ENCODE assay signal across 12 cellular contexts in genomic region chr10:21978191-21978862, GRCh38. TPM values are rescaled to one million over a fixed set of nuclear protein-coding genes. Genes with fewer than 3 reads are reported as not detected.
DNase-seq lines count a peak whose midpoint lies in the region; ATAC-seq, FAIRE-seq and TF ChIP-seq lines count a peak whose summit lies in the region.
"Had no signal": no experiment of that assay in that cellular context is flagged by ENCODE, and none has a peak within 500 bp of the region (broad histone marks: within the 10 kb centered on the region; RNA-seq: fewer than 3 reads in every experiment).

No MANE protein-coding gene starts in this region.

- H3K18ac ChIP-seq in IMR-90 (ENCODE audit: low read depth, low read length), result no peak overlapping the region; the same call in 1 of the 2 replicates

- TF ChIP-seq CTCF in IMR-90 (conservative IDR thresholded peaks at IDR 0.05; ENCODE audit: low read depth, low read length) (no peak), brain microvascular endothelial cell (IDR thresholded peaks at IDR 0.05; ENCODE audit: low read depth, low read length, missing control alignments) (no peak), keratinocyte (optimal IDR thresholded peaks at IDR 0.05 in 1 of 3, IDR thresholded peaks at IDR 0.05 in 1 of 3, conservative IDR thresholded peaks at IDR 0.05 in 1 of 3; ENCODE audit: extremely low read depth in 1 of 3, insufficient read depth in 2 of 3, low read length in 3 of 3) (no peak)

- intact Hi-C loops in IMR-90 (cut with micrococcal nuclease), result loop anchor here (10.0 kb wide), 1 partner anchor 1124 kb away; no protein-coding TSS in a partner anchor

- CTCF ChIA-PET in IMR-90 (lab: Yijun Ruan, JAX), result interaction anchor here (0.9 to 2.4 kb wide), 2 partner anchors 13 to 247 kb away, joined by 3 to 5 read pairs; no protein-coding TSS in a partner anchor

- H2BK5ac ChIP-seq in IMR-90 (ENCODE audit: low read depth, low read length, poor library complexity, severe bottlenecking), result no peak overlapping the region

- no peaks in the 10 kb centered on the region for H3K27me3 Mint-ChIP-seq in activated naive CD8-positive, alpha-beta T cell treated with anti-CD3 and anti-CD28 coated beads, Interleukin-2, amount 50 U/mL, for 24 hours

- no peak overlapping the region for H3K4ac ChIP-seq in IMR-90 (ENCODE audit: low read depth, low read length)

- H3K27ac ChIP-seq in IMR-90 (ENCODE audit: insufficient read depth, low read length) (no peak overlapping the region), brain microvascular endothelial cell (no peak overlapping the region), keratinocyte (ENCODE audit: control insufficient read depth, insufficient read depth, low read length) (no peak overlapping the region)
- H3K27ac ChIP-seq: cardiac muscle cell, esophagus squamous epithelium had no signal

- no peak overlapping the region for H4K91ac ChIP-seq in IMR-90 (ENCODE audit: insufficient read depth, low read depth, low read length)

- H4K5ac ChIP-seq in IMR-90 (ENCODE audit: low read depth, low read length), result no peak overlapping the region

- H3K36me3 ChIP-seq in IMR-90 (ENCODE audit: control insufficient read depth, insufficient read depth, low read length) (no peaks in the 10 kb centered on the region), brain microvascular endothelial cell (replicated peaks) (no peaks in the 10 kb centered on the region), keratinocyte (ENCODE audit: control insufficient read depth in 2 of 2, extremely low read depth in 1 of 2, insufficient read depth in 2 of 2, low read length in 2 of 2) (no peaks in the 10 kb centered on the region)
- H3K36me3 ChIP-seq: cardiac muscle cell, esophagus squamous epithelium had no signal

- no peak overlapping the region for H4K8ac ChIP-seq in IMR-90 (ENCODE audit: low read depth in 2 of 2, low read length in 2 of 2)

- no peak overlapping the region for H2BK20ac ChIP-seq in IMR-90 (ENCODE audit: low read depth, low read length)

- peak; percentile 68 for FAIRE-seq in keratinocyte (lab: Jason Lieb, UNC)

- H2BK15ac ChIP-seq in IMR-90 (ENCODE audit: low read depth, low read length), result no peak overlapping the region

- H3K9me1 ChIP-seq in IMR-90 (ENCODE audit: insufficient read depth, low read length) (no peaks in the 10 kb centered on the region), keratinocyte (ENCODE audit: control insufficient read depth, extremely low read depth, insufficient read depth, low read length) (peaks cover 2% of the 10 kb centered on the region)

- H3K27me3 ChIP-seq in IMR-90 (ENCODE audit: control insufficient read depth, insufficient read depth, low read length), result no peaks in the 10 kb centered on the region
- no peaks in the 10 kb centered on the region for H3K27me3 ChIP-seq in brain microvascular endothelial cell (replicated peaks)
- H3K27me3 ChIP-seq in keratinocyte (ENCODE audit: control insufficient read depth, extremely low read depth, insufficient read depth, low read length), result no peaks in the 10 kb centered on the region
- H3K27me3 ChIP-seq: cardiac muscle cell, esophagus squamous epithelium had no signal

- dilution Hi-C loops in IMR-90 (cut with HindIII; ENCODE audit: low sequenced_read_pairs, unreplicated experiment), result no loop called here
- dilution Hi-C loops in keratinocyte (cut with MboI; ENCODE audit: extremely low pct_ligation_motif_present, low sequenced_read_pairs), result no loop called here

- WGBS in IMR-90 (ENCODE audit: extremely low coverage in 2 of 2, insufficient read length in 1 of 2), 2 experiments, result no CpG with 5 or more reads among the region's 1 CpG

- TF ChIP-seq POLR2A in IMR-90 (IDR thresholded peaks at IDR 0.05; ENCODE audit: low read depth, low read length), result no peak

- BruUV-seq in IMR-90 (replicated peaks; lab: Mats Ljungman, UMichigan), result no TSS peak

- H2AK9ac ChIP-seq in IMR-90 (replicated peaks; ENCODE audit: low read depth, low read length, poor library complexity), result no peak overlapping the region

- ATAC-seq in IMR-90 (ENCODE audit: low read depth) (peak; percentile 80), HG02870 (IDR thresholded peaks at IDR 0.05; ENCODE audit: unreplicated experiment) (no peak), GM21423 (IDR thresholded peaks at IDR 0.05; ENCODE audit: unreplicated experiment) (no peak)
- ATAC-seq in activated naive CD8-positive, alpha-beta T cell treated with anti-CD3 and anti-CD28 coated beads, Interleukin-2, amount 50 U/mL, for 24 hours, result no peak

- H3K9ac ChIP-seq in IMR-90 (ENCODE audit: low read depth, low read length) (no peak overlapping the region), keratinocyte (ENCODE audit: control insufficient read depth, extremely low read depth, insufficient read depth, low read length) (no peak overlapping the region)

- no peaks in the 10 kb centered on the region for H3K9me3 Mint-ChIP-seq in activated naive CD8-positive, alpha-beta T cell treated with anti-CD3 and anti-CD28 coated beads, Interleukin-2, amount 50 U/mL, for 24 hours

- peaks cover 12 to 26% of the 10 kb centered on the region in 2 experiments for H3K79me1 ChIP-seq in IMR-90 (ENCODE audit: low read depth in 1 of 2, low read length in 2 of 2)

- POLR2A ChIA-PET in IMR-90 (lab: Charles Lee; ENCODE audit: unreplicated experiment), result no interaction called here

- H3K4me2 ChIP-seq in IMR-90 (ENCODE audit: low read depth, low read length) (peak overlapping the region; percentile 71; the same call in 1 of the 2 replicates), keratinocyte (ENCODE audit: control insufficient read depth, extremely low read depth, insufficient read depth, low read depth, low read length) (peak overlapping the region; percentile 67)

- H2AK5ac ChIP-seq in IMR-90 (ENCODE audit: low read depth, low read length), result no peak overlapping the region

- no peaks in the 10 kb centered on the region for H3K9me3 ChIP-seq in IMR-90 (ENCODE audit: control insufficient read depth, insufficient read depth, low read length)
- no peaks in the 10 kb centered on the region for H3K9me3 ChIP-seq in keratinocyte (ENCODE audit: control insufficient read depth, low read depth, low read length)
- H3K9me3 ChIP-seq: esophagus squamous epithelium had no signal

- H3K4me3 ChIP-seq in IMR-90 (ENCODE audit: insufficient read depth, low read depth, low read length) (no peak overlapping the region), brain microvascular endothelial cell (ENCODE audit: low read depth, low read length) (no peak overlapping the region), keratinocyte (ENCODE audit: control insufficient read depth in 2 of 3, extremely low read depth in 1 of 3, insufficient read depth in 2 of 3, low read depth in 1 of 3, low read length in 3 of 3) (no peak overlapping the region)
- H3K4me3 ChIP-seq: cardiac muscle cell, esophagus squamous epithelium had no signal

- H3K4me3 Mint-ChIP-seq in activated naive CD8-positive, alpha-beta T cell treated with anti-CD3 and anti-CD28 coated beads, Interleukin-2, amount 50 U/mL, for 24 hours, result no peak overlapping the region

- H3K4me1 ChIP-seq in IMR-90 (ENCODE audit: control insufficient read depth, insufficient read depth, low read length) (peaks cover 2% of the 10 kb centered on the region; the same call in 1 of the 2 replicates), keratinocyte (ENCODE audit: control insufficient read depth, extremely low read depth, insufficient read depth, low read length) (peaks cover 7% of the 10 kb centered on the region)

- H4K20me1 ChIP-seq in IMR-90 (ENCODE audit: insufficient read depth, low read length) (peaks cover 4% of the 10 kb centered on the region; the same call in 1 of the 2 replicates), keratinocyte (ENCODE audit: control insufficient read depth, extremely low read depth, insufficient read depth, low read length) (no peaks in the 10 kb centered on the region)

- in situ Hi-C loops in IMR-90 (cut with MboI; ENCODE audit: low sequenced_read_pairs) (no loop called here), brain microvascular endothelial cell (cut with HindIII; ENCODE audit: low pct_ligation_motif_present, low sequenced_read_pairs) (no loop called here)

- no peak for TF ChIP-seq RAD21 in IMR-90 (IDR thresholded peaks at IDR 0.05; ENCODE audit: low read length)

- no peak overlapping the region for H3K23ac ChIP-seq in IMR-90 (ENCODE audit: low read depth, low read length)

- H3K36me3 Mint-ChIP-seq in activated naive CD8-positive, alpha-beta T cell treated with anti-CD3 and anti-CD28 coated beads, Interleukin-2, amount 50 U/mL, for 24 hours (ENCODE audit: low read depth), result peaks cover 4% of the 10 kb centered on the region

- H2AFZ ChIP-seq in IMR-90 (replicated peaks; ENCODE audit: low read length, poor library complexity) (no peak overlapping the region), keratinocyte (ENCODE audit: control insufficient read depth, low read length) (no peak overlapping the region)

- H3K27ac Mint-ChIP-seq in activated naive CD8-positive, alpha-beta T cell treated with anti-CD3 and anti-CD28 coated beads, Interleukin-2, amount 50 U/mL, for 24 hours, result no peak overlapping the region

- H3K4me1 Mint-ChIP-seq in activated naive CD8-positive, alpha-beta T cell treated with anti-CD3 and anti-CD28 coated beads, Interleukin-2, amount 50 U/mL, for 24 hours, result peaks cover 2% of the 10 kb centered on the region

- H2BK120ac ChIP-seq in IMR-90 (ENCODE audit: low read depth, low read length), result no peak overlapping the region

- H3K14ac ChIP-seq in IMR-90 (replicated peaks; ENCODE audit: low read depth, low read length), result peak overlapping the region; percentile 48; the same call in 1 of the 2 replicates

- H3K56ac ChIP-seq in IMR-90 (ENCODE audit: extremely low read depth, insufficient read depth, low read length), result no peak overlapping the region

- H3K79me2 ChIP-seq in keratinocyte (ENCODE audit: control insufficient read depth, insufficient read depth, low read length), result peaks cover 6% of the 10 kb centered on the region

- DNase-seq in DMS114 treated with DMSO at 0.1 percent for 48 hours (lab: John Stamatoyannopoulos, UW; ENCODE audit: unreplicated experiment) (peak; percentile 61), IMR-90 (peak; percentile 81), brain microvascular endothelial cell (peak; percentile 4), keratinocyte (ENCODE audit: low read depth, low spot score) (no peak)
- no peak for DNase-seq in stimulated activated naive CD4-positive, alpha-beta T cell (lab: John Stamatoyannopoulos, UW)
- DNase-seq in activated naive CD8-positive, alpha-beta T cell treated with anti-CD3 and anti-CD28 coated beads, Interleukin-2, amount 50 U/mL, for 24 hours, result no peak
- DNase-seq: esophagus squamous epithelium, GDM1, nucleus accumbens had no signal

RNA-seq across cellular contexts. Expression of gene DNAJC1, which starts 25.2 kb away (rescaled TPM):
- 13.3 and 22.8 TPM in 2 replicates for total RNA-seq in IMR-90 (2012; rRNA removed)
- 12.7 and 13.7 TPM in 2 replicates for polyA plus RNA-seq in IMR-90 (2012; rRNA removed)
- polyA plus RNA-seq in IMR-90 (2012; cell fraction: cytosol; rRNA removed), result 9.3 and 12.0 TPM in 2 replicates
- 7.1 and 10.2 TPM in 2 replicates for polyA plus RNA-seq in IMR-90 (2012; cell fraction: nucleus; rRNA removed; ENCODE audit: low replicate concordance)
- 16.0 to 35.7 TPM (median 24.8 TPM) in 3 replicates for polyA plus RNA-seq in keratinocyte
- 83.3 TPM for polyA plus RNA-seq in keratinocyte (2011; ENCODE audit: low read depth)
- 15.4 and 15.5 TPM in 2 replicates for polyA plus RNA-seq in keratinocyte (2011; cell fraction: cytosol; rRNA removed)
- polyA plus RNA-seq in keratinocyte (2011; cell fraction: nucleus; rRNA removed), result 12.1 and 17.3 TPM in 2 replicates
- 16.1 and 17.4 TPM in 2 replicates for polyA plus RNA-seq in keratinocyte (2012; ENCODE audit: low replicate concordance)
- 6.6 to 11.2 TPM (median 8.6 TPM) in 3 replicates for polyA minus RNA-seq in keratinocyte
- polyA minus RNA-seq in keratinocyte (2011; cell fraction: cytosol; rRNA and poly(A)+ RNA removed), result 7.9 TPM
- polyA minus RNA-seq in keratinocyte (2011; cell fraction: nucleus; rRNA and poly(A)+ RNA removed), result 8.3 and 14.0 TPM in 2 replicates

Comparison
In these comparisons a context has a peak if more than half of its experiments do, and no peak if none do; other contexts are left out.
1. DNase-seq: peak in DMS114 treated with DMSO at 0.1 percent for 48 hours (single experiment), IMR-90 (single experiment) and brain microvascular endothelial cell (single experiment); none in keratinocyte (single experiment), stimulated activated naive CD4-positive, alpha-beta T cell (0 of 6) and activated naive CD8-positive, alpha-beta T cell treated with anti-CD3 and anti-CD28 coated beads, Interleukin-2, amount 50 U/mL, for 24 hours (single experiment).